Comparison of ENCODE assay signal across 8 cellular contexts in genomic region chr6:43506667-43507471, GRCh38. TPM values are rescaled to one million over a fixed set of nuclear protein-coding genes. Genes with fewer than 3 reads are reported as not detected.
DNase-seq lines count a peak whose midpoint lies in the region; ATAC-seq, FAIRE-seq and TF ChIP-seq lines count a peak whose summit lies in the region.

No MANE protein-coding gene starts in this region.

- peaks cover 19% of the 10 kb centered on the region for H3K36me3 ChIP-seq in bronchial epithelial cell (ENCODE audit: control insufficient read depth, insufficient read depth, low read length)
- H3K36me3 ChIP-seq in kidney (ENCODE audit: control insufficient read depth in 1 of 2, insufficient read depth in 2 of 2, low read length in 2 of 2): peaks cover 13 to 32% of the 10 kb centered on the region in 2 donors

- H3K4me1 ChIP-seq in kidney (ENCODE audit: control insufficient read depth in 1 of 2, insufficient read depth in 1 of 2, low read depth in 1 of 2, low read length in 2 of 2): peaks cover 4 to 16% of the 10 kb centered on the region in 2 donors

- DNase-seq in ELF-1 (ENCODE audit: low read depth, low spot score) (peak; percentile 93), NCI-H226 (peak; percentile 59), bronchial epithelial cell (ENCODE audit: low read depth) (peak; percentile 71), kidney (no peak)
- peak; percentile 53 to 68 (median 58) for DNase-seq in activated CD4-positive, CD25-positive, alpha-beta regulatory T cell (lab: John Stamatoyannopoulos, UW)
- DNase-seq in stimulated activated CD4-positive, alpha-beta T cell treated with anti-CD3 and anti-CD28 coated beads, Interleukin-1b, Interleukin-23, amount 100 ng/mL, for 4 hours (ENCODE audit: low read depth in 2 of 2): peak; percentile 61 to 79

- H3K9ac ChIP-seq in kidney (ENCODE audit: low read length in 2 of 2): no peak overlapping the region

- H3K4me3 ChIP-seq in bronchial epithelial cell (ENCODE audit: low read depth, low read length) (no peak overlapping the region), kidney (ENCODE audit: low read length in 2 of 2) (no peak overlapping the region)

- no peak overlapping the region for H3K27ac ChIP-seq in kidney (ENCODE audit: low read depth in 2 of 2, low read length in 2 of 2)

- TF ChIP-seq CTCF in bronchial epithelial cell (IDR thresholded peaks at IDR 0.05; ENCODE audit: insufficient read depth, low read length, severe bottlenecking): peak; percentile 94
- peak; percentile 97 for TF ChIP-seq CTCF in kidney (IDR thresholded peaks at IDR 0.05; ENCODE audit: borderline replicate concordance, extremely low read depth, insufficient read depth)

- no peaks in the 10 kb centered on the region for H3K9me3 ChIP-seq in kidney (ENCODE audit: control insufficient read depth in 1 of 2, low read length in 2 of 2)

- peak; percentile 68 for FAIRE-seq in bronchial epithelial cell (lab: Jason Lieb, UNC)
- FAIRE-seq in kidney (lab: Jason Lieb, UNC): no peak

- H3K27me3 ChIP-seq in bronchial epithelial cell (ENCODE audit: control insufficient read depth, insufficient read depth, low read length): no peaks in the 10 kb centered on the region

- ATAC-seq in HG02798 (IDR thresholded peaks at IDR 0.05; ENCODE audit: poor library complexity, unreplicated experiment): peak; percentile 55
- ATAC-seq in HG03565 (IDR thresholded peaks at IDR 0.05; ENCODE audit: unreplicated experiment): no peak

- intact Hi-C loops in kidney (cut with DNase I): loop anchor here (10.0 kb wide), 1 partner anchor 52 kb away; the partner anchor contains the start of gene DLK2

RNA-seq across cellular contexts. Expression of gene LRRC73, which starts 3.3 kb away (rescaled TPM):
- total RNA-seq in bronchial epithelial cell (0.13 and 0.26 TPM in 2 replicates), kidney (1.5 TPM)
- 4.6 TPM for polyA plus RNA-seq in kidney (ENCODE audit: insufficient read depth, low read depth, low replicate concordance)

RNA-seq across cellular contexts. Expression of gene YIPF3, which starts 9.9 kb away (rescaled TPM):
- 62.3 and 83.2 TPM in 2 replicates for total RNA-seq in bronchial epithelial cell
- 107 TPM for total RNA-seq in kidney
- 114 TPM for polyA plus RNA-seq in kidney (ENCODE audit: insufficient read depth, low read depth, low replicate concordance)

RNA-seq across cellular contexts. Expression of gene POLR1C, which starts 10.0 kb away (rescaled TPM):
- total RNA-seq in bronchial epithelial cell (25.5 and 38.2 TPM in 2 replicates), kidney (41.3 TPM)
- polyA plus RNA-seq in kidney (ENCODE audit: insufficient read depth, low read depth, low replicate concordance): 27.5 TPM

RNA-seq across cellular contexts. Expression of gene TJAP1, which starts 29.5 kb away (rescaled TPM):
- 6.1 and 6.6 TPM in 2 replicates for total RNA-seq in bronchial epithelial cell
- total RNA-seq in kidney: 38.5 TPM
- polyA plus RNA-seq in kidney (ENCODE audit: insufficient read depth, low read depth, low replicate concordance): 13.6 TPM

RNA-seq across cellular contexts. Expression of gene DLK2, which starts 51.5 kb away (rescaled TPM):
- total RNA-seq in bronchial epithelial cell (4.1 and 8.2 TPM in 2 replicates), kidney (0.50 TPM)
- polyA plus RNA-seq in kidney (ENCODE audit: insufficient read depth, low read depth, low replicate concordance): not detected
